ENCODE assay signal across 29 cellular contexts in the genomic region with DNA sequence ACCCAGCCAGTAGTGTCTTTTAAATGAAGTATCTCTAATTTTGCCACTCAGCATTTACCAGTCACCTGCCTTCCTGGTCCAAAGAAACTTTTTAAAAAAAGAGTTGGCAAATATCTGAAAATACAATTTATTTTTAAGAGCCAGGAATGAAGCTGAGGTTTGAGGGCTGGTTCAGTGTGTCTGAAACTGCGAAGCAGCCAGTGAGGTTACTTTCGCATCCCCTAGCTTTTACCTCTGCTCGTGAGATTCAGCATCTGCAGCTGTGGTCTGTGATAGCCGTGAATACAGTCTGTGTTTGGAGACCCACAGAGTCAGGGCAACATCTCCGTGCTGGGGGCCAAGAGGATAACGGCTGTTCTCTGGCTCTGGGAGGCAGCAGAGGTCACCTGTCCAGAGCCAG. TPM values are rescaled to one million over a fixed set of nuclear protein-coding genes. Genes with fewer than 3 reads are reported as not detected.
A peak's percentile ranks its signal among the peaks of the same experiment; 100 is the strongest.
DNase-seq lines count a peak whose midpoint lies in the region; ATAC-seq and TF ChIP-seq lines count a peak whose summit lies in the region.
"Had no signal": no experiment of that assay in that cellular context is flagged by ENCODE, and none has a peak within 500 bp of the region (broad histone marks: within the 10 kb centered on the region; RNA-seq: fewer than 3 reads in every experiment).

No MANE protein-coding gene starts in this region.

- H3K36me3 ChIP-seq in OCI-LY7 (ENCODE audit: insufficient read depth, low read length) = peaks cover 8% of the 10 kb centered on the region
- H3K36me3 ChIP-seq: BE2C, breast epithelium, thoracic aorta, vagina had no signal

- no peak overlapping the region for H3K4me3 ChIP-seq in OCI-LY7 (ENCODE audit: low read depth, low read length, poor library complexity, severe bottlenecking)
- H3K4me3 ChIP-seq: breast epithelium, left lung, SK-N-MC, thoracic aorta, vagina had no signal

- no peaks in the 10 kb centered on the region for H3K9me3 ChIP-seq in OCI-LY7 (ENCODE audit: low read length)
- H3K9me3 ChIP-seq: A549, BE2C, breast epithelium, left lung, thoracic aorta, vagina had no signal

- peaks cover 2% of the 10 kb centered on the region for H3K9me3 Mint-ChIP-seq in activated naive CD4-positive, alpha-beta T cell treated with anti-CD3 and anti-CD28 coated beads, Interleukin-2, amount 10 ng/mL, durations not matched to agents 7 days and 5 days
- H3K9me3 Mint-ChIP-seq in immature natural killer cell = peaks cover 0 to 2% (median 0%) of the 10 kb centered on the region in 6 donors
- no peaks in the 10 kb centered on the region for H3K9me3 Mint-ChIP-seq in activated CD4-positive, alpha-beta T cell treated with anti-CD3 and anti-CD28 coated beads, Interleukin-2, amount 10 ng/mL, durations not matched to agents 24 days and 14 days
- H3K9me3 Mint-ChIP-seq: T-helper 1 cell treated with Interleukin-12 subunit alpha and Interleukin-12 subunit beta and Interleukin-4 antibody, amounts not matched to agents 30 μg/mL and 1 μg/mL, for 36 hours had no signal

- H3K27ac ChIP-seq in OCI-LY7 (ENCODE audit: low read depth, low read length, poor library complexity, severe bottlenecking) = no peak overlapping the region
- H3K27ac ChIP-seq: breast epithelium, foreskin keratinocyte, left lung, SK-N-MC, thoracic aorta, vagina had no signal

- TF ChIP-seq CTCF in OCI-LY7 (conservative IDR thresholded peaks at IDR 0.05; ENCODE audit: low read length) = no peak

- H3K36me3 Mint-ChIP-seq in activated naive CD4-positive, alpha-beta T cell treated with anti-CD3 and anti-CD28 coated beads, Interleukin-2, amount 10 ng/mL, durations not matched to agents 7 days and 5 days = peaks cover 32% of the 10 kb centered on the region
- peaks cover 0 to 6% (median 5%) of the 10 kb centered on the region in 3 donors for H3K36me3 Mint-ChIP-seq in immature natural killer cell
- peaks cover 38% of the 10 kb centered on the region for H3K36me3 Mint-ChIP-seq in activated CD4-positive, alpha-beta T cell treated with anti-CD3 and anti-CD28 coated beads, Interleukin-2, amount 10 ng/mL, durations not matched to agents 24 days and 14 days (ENCODE audit: low read depth)

- CTCF ChIA-PET in activated naive CD4-positive, alpha-beta T cell treated with anti-CD3 and anti-CD28 coated beads, Interleukin-2, amount 10 ng/mL, durations not matched to agents 7 days and 5 days (lab: Charles Lee) = interaction anchor here (0.8 to 1.1 kb wide), 2 partner anchors 10 to 41 kb away, joined by 3 read pairs; no protein-coding TSS in a partner anchor
- CTCF ChIA-PET in OCI-LY7 (lab: Charles Lee; ENCODE audit: unreplicated experiment) = no interaction called here

- no peak for DNase-seq in activated naive CD4-positive, alpha-beta T cell treated with anti-CD3 and anti-CD28 coated beads, Interleukin-2, amount 10 ng/mL, durations not matched to agents 7 days and 5 days
- no peak for DNase-seq in activated naive CD4-positive, alpha-beta T cell (lab: John Stamatoyannopoulos, UW)
- DNase-seq in OCI-LY7 (ENCODE audit: low spot score) (peak; percentile 20), immature natural killer cell (no peak), medulla oblongata (ENCODE audit: extremely low spot score) (no peak)
- no peak for DNase-seq in activated CD4-positive, alpha-beta T cell treated with anti-CD3 and anti-CD28 coated beads, Interleukin-2, amount 10 ng/mL, durations not matched to agents 24 days and 14 days
- DNase-seq: activated CD4-positive, alpha-beta T cell treated with anti-CD3 and anti-CD28 coated beads for 4 hours; activated effector memory CD4-positive, alpha-beta T cell treated with anti-CD3 and anti-CD28 coated beads, Interleukin-2, amount 50 U/mL, for 16 hours; BE2C; Calu3; DND-41; effector memory CD8-positive, alpha-beta T cell; foreskin keratinocyte; GOT3; MV-4-11; naive thymus-derived CD4-positive, alpha-beta T cell; NCI-H1694; NCI-H2171; NCI-H524 treated with DMSO at 0.1 percent for 48 hours; stimulated activated naive CD8-positive, alpha-beta T cell treated with anti-CD3 and anti-CD28 coated beads, Interleukin-15, Interleukin-2, amounts not matched to agents 100 U/mL and 50 U/mL, for 24 hours had no signal

- no peak overlapping the region for H2AFZ ChIP-seq in OCI-LY7 (ENCODE audit: low read length)

- no peak overlapping the region for H3K4me3 Mint-ChIP-seq in activated naive CD4-positive, alpha-beta T cell treated with anti-CD3 and anti-CD28 coated beads, Interleukin-2, amount 10 ng/mL, durations not matched to agents 7 days and 5 days
- H3K4me3 Mint-ChIP-seq in immature natural killer cell = no peak overlapping the region
- H3K4me3 Mint-ChIP-seq in activated CD4-positive, alpha-beta T cell treated with anti-CD3 and anti-CD28 coated beads, Interleukin-2, amount 10 ng/mL, durations not matched to agents 24 days and 14 days = no peak overlapping the region

- POLR2A ChIA-PET in OCI-LY7 (lab: Charles Lee) = interaction anchor here (1.4 kb wide), 1 partner anchor 10 kb away, joined by 4 read pairs; no protein-coding TSS in a partner anchor

- H4K20me1 ChIP-seq in OCI-LY7 (ENCODE audit: insufficient read depth, low read length) = no peaks in the 10 kb centered on the region

- H3K27ac Mint-ChIP-seq in activated naive CD4-positive, alpha-beta T cell treated with anti-CD3 and anti-CD28 coated beads, Interleukin-2, amount 10 ng/mL, durations not matched to agents 7 days and 5 days = peak overlapping the region; percentile 19
- peak overlapping the region in 4 of 6 donors; percentile 81 to 99 (median 99) for H3K27ac Mint-ChIP-seq in immature natural killer cell
- no peak overlapping the region for H3K27ac Mint-ChIP-seq in activated CD4-positive, alpha-beta T cell treated with anti-CD3 and anti-CD28 coated beads, Interleukin-2, amount 10 ng/mL, durations not matched to agents 24 days and 14 days

- H3K27me3 Mint-ChIP-seq in activated naive CD4-positive, alpha-beta T cell treated with anti-CD3 and anti-CD28 coated beads, Interleukin-2, amount 10 ng/mL, durations not matched to agents 7 days and 5 days = no peaks in the 10 kb centered on the region
- peaks cover 16 to 31% (median 20%) of the 10 kb centered on the region in 3 donors for H3K27me3 Mint-ChIP-seq in immature natural killer cell (ENCODE audit: low read depth in 3 of 3)
- no peaks in the 10 kb centered on the region for H3K27me3 Mint-ChIP-seq in activated CD4-positive, alpha-beta T cell treated with anti-CD3 and anti-CD28 coated beads, Interleukin-2, amount 10 ng/mL, durations not matched to agents 24 days and 14 days
- H3K27me3 Mint-ChIP-seq: effector memory CD8-positive, alpha-beta T cell; naive thymus-derived CD4-positive, alpha-beta T cell had no signal

- H3K4me1 Mint-ChIP-seq in activated naive CD4-positive, alpha-beta T cell treated with anti-CD3 and anti-CD28 coated beads, Interleukin-2, amount 10 ng/mL, durations not matched to agents 7 days and 5 days = peaks cover 31% of the 10 kb centered on the region
- H3K4me1 Mint-ChIP-seq in immature natural killer cell = peaks cover 44 to 45% of the 10 kb centered on the region in 2 donors
- peaks cover 25% of the 10 kb centered on the region for H3K4me1 Mint-ChIP-seq in activated CD4-positive, alpha-beta T cell treated with anti-CD3 and anti-CD28 coated beads, Interleukin-2, amount 10 ng/mL, durations not matched to agents 24 days and 14 days

- peaks cover 28% of the 10 kb centered on the region for H3K79me2 ChIP-seq in OCI-LY7 (ENCODE audit: insufficient read depth, low read depth, low read length)

- peak overlapping the region; percentile 4; the same call in 1 of the 2 replicates for H3K4me2 ChIP-seq in OCI-LY7 (ENCODE audit: low read length)

- ATAC-seq in GM18868 (IDR thresholded peaks at IDR 0.05; ENCODE audit: unreplicated experiment) (peak; percentile 30), HG02852 (IDR thresholded peaks at IDR 0.05; ENCODE audit: unreplicated experiment) (no peak)
- ATAC-seq: effector memory CD8-positive, alpha-beta T cell; left lung; naive thymus-derived CD4-positive, alpha-beta T cell; stimulated activated naive CD8-positive, alpha-beta T cell treated with anti-CD3 and anti-CD28 coated beads, Interleukin-15, Interleukin-2, amounts not matched to agents 100 U/mL and 50 U/mL, for 24 hours had no signal

- H3K9me2 ChIP-seq in OCI-LY7 (ENCODE audit: insufficient read depth, low read length) = no peaks in the 10 kb centered on the region

- intact Hi-C loops in OCI-LY7 (cut with micrococcal nuclease; ENCODE audit: unreplicated experiment) = no loop called here
- intact Hi-C loops in activated CD4-positive, alpha-beta T cell treated with anti-CD3 and anti-CD28 coated beads, Interleukin-2, amount 10 ng/mL, durations not matched to agents 24 days and 14 days (cut with micrococcal nuclease) = loop anchor here (10.0 kb wide), 1 partner anchor 210 kb away; a partner anchor contains a TSS

- no TSS peak for BruUV-seq in OCI-LY7 (replicated peaks; lab: Mats Ljungman, UMichigan)

- peaks cover 39% of the 10 kb centered on the region for H3K4me1 ChIP-seq in OCI-LY7 (ENCODE audit: insufficient read depth, low read length, poor library complexity, severe bottlenecking)
- H3K4me1 ChIP-seq: BE2C, breast epithelium had no signal

RNA-seq across cellular contexts. Expression of a gene that starts 21.3 kb away (rescaled TPM):
- 42.1 and 46.7 TPM in 2 replicates for total RNA-seq in OCI-LY7 (2014; rRNA removed; shearing (Covaris generic))
- 120 and 133 TPM in 2 replicates for total RNA-seq in OCI-LY7 (2022)
- polyA plus RNA-seq in immature natural killer cell = 10 to 100 TPM; 26.1 to 73.8 (median 42.7) TPM
- total RNA-seq in activated CD4-positive, alpha-beta T cell treated with anti-CD3 and anti-CD28 coated beads, Interleukin-2, amount 10 ng/mL, durations not matched to agents 24 days and 14 days = 261 and 262 TPM in 2 replicates

RNA-seq across cellular contexts. Expression of a gene that starts 32.2 kb away (rescaled TPM):
- 9.2 and 13.4 TPM in 2 replicates for total RNA-seq in OCI-LY7 (2014; rRNA removed; shearing (Covaris generic))
- total RNA-seq in OCI-LY7 (2022) = 23.0 and 24.2 TPM in 2 replicates
- polyA plus RNA-seq in immature natural killer cell = 1 to 10 TPM in 1 of 3 donors, under 1 TPM in 2; 0.59 to 1.4 (median 1.00) TPM
- total RNA-seq in activated CD4-positive, alpha-beta T cell treated with anti-CD3 and anti-CD28 coated beads, Interleukin-2, amount 10 ng/mL, durations not matched to agents 24 days and 14 days = 20.0 and 21.0 TPM in 2 replicates
